Comparison of ENCODE assay signal across 17 cellular contexts in genomic region chr5:137214446-137215189, GRCh38.
"Had no signal": no experiment of that assay in that cellular context is flagged by ENCODE, and none has a peak within 500 bp of the region (broad histone marks: within the 10 kb centered on the region; RNA-seq: fewer than 3 reads in every experiment).

No MANE protein-coding gene starts in this region.

- H3K27ac Mint-ChIP-seq: activated CD4-positive, alpha-beta T cell treated with anti-CD3 and anti-CD28 coated beads, Interleukin-2, amount 10 ng/mL, durations not matched to agents 7 days and 5 days; activated naive CD8-positive, alpha-beta T cell treated with anti-CD3 and anti-CD28 coated beads, Interleukin-2, amount 10 ng/mL, durations not matched to agents 7 days and 5 days; activated T-helper 1 cell treated with anti-CD3 and anti-CD28 coated beads, Interleukin-12 subunit alpha, Interleukin-12 subunit beta, Interleukin-2, Interleukin-4 antibody, amounts not matched to agents 30 ng/mL and 10 ng/mL and 1 ng/mL, durations not matched to agents 14 hours and 24 hours and 36 hours; memory B cell; natural killer cell treated with Interleukin-12 subunit alpha and Interleukin-12 subunit beta and Interleukin-15 and Interleukin-18, amount 100 ng/mL, for 72 hours; T-helper 2 cell treated with Interferon-gamma antibody and Interleukin-4, amounts not matched to agents 5 μg/mL and 100 μg/mL, for 36 hours had no signal

- H3K36me3 ChIP-seq: right atrium auricular region, transverse colon, vagina had no signal

- ATAC-seq: left ventricle myocardium superior; natural killer cell treated with Interleukin-12 subunit alpha and Interleukin-12 subunit beta and Interleukin-15 and Interleukin-18, amount 100 ng/mL, for 72 hours had no signal

- H3K36me3 Mint-ChIP-seq: activated naive CD8-positive, alpha-beta T cell treated with anti-CD3 and anti-CD28 coated beads, Interleukin-2, amount 10 ng/mL, durations not matched to agents 7 days and 5 days; memory B cell; natural killer cell treated with Interleukin-12 subunit alpha and Interleukin-12 subunit beta and Interleukin-15 and Interleukin-18, amount 100 ng/mL, for 72 hours had no signal

- H3K4me3 ChIP-seq: right atrium auricular region, skin epidermis, transverse colon, vagina had no signal

- H3K9me3 ChIP-seq: right atrium auricular region, transverse colon, vagina had no signal

- H3K27me3 Mint-ChIP-seq: activated naive CD8-positive, alpha-beta T cell treated with anti-CD3 and anti-CD28 coated beads, Interleukin-2, amount 10 ng/mL, durations not matched to agents 7 days and 5 days had no signal

- H3K27ac ChIP-seq: right atrium auricular region, skin epidermis, transverse colon, vagina had no signal

- DNase-seq: activated CD4-positive, alpha-beta T cell treated with anti-CD3 and anti-CD28 coated beads, Interleukin-2, amount 10 ng/mL, durations not matched to agents 7 days and 5 days; activated naive CD4-positive, alpha-beta T cell; activated naive CD8-positive, alpha-beta T cell treated with anti-CD3 and anti-CD28 coated beads, Interleukin-2, amount 10 ng/mL, durations not matched to agents 7 days and 5 days; aorta; left ventricle myocardium superior; posterior cingulate gyrus; stimulated activated CD4-positive, alpha-beta T cell treated with anti-CD3 and anti-CD28 coated beads, Interleukin-4, amount 100 ng/mL, for 24 hours; stimulated activated naive CD4-positive, alpha-beta T cell treated with Interleukin-2 at 50 U/mL for 16 hours; substantia nigra; transverse colon had no signal

- H3K27me3 ChIP-seq: right atrium auricular region, transverse colon, vagina had no signal

- H3K4me3 Mint-ChIP-seq: activated CD4-positive, alpha-beta T cell treated with anti-CD3 and anti-CD28 coated beads, Interleukin-2, amount 10 ng/mL, durations not matched to agents 7 days and 5 days; activated naive CD8-positive, alpha-beta T cell treated with anti-CD3 and anti-CD28 coated beads, Interleukin-2, amount 10 ng/mL, durations not matched to agents 7 days and 5 days; activated T-helper 1 cell treated with anti-CD3 and anti-CD28 coated beads, Interleukin-12 subunit alpha, Interleukin-12 subunit beta, Interleukin-2, Interleukin-4 antibody, amounts not matched to agents 30 ng/mL and 10 ng/mL and 1 ng/mL, durations not matched to agents 14 hours and 24 hours and 36 hours; memory B cell; natural killer cell treated with Interleukin-12 subunit alpha and Interleukin-12 subunit beta and Interleukin-15 and Interleukin-18, amount 100 ng/mL, for 72 hours; T-helper 2 cell treated with Interferon-gamma antibody and Interleukin-4, amounts not matched to agents 5 μg/mL and 100 μg/mL, for 36 hours had no signal

- H3K9me3 Mint-ChIP-seq: activated CD4-positive, alpha-beta T cell treated with anti-CD3 and anti-CD28 coated beads, Interleukin-2, amount 10 ng/mL, durations not matched to agents 7 days and 5 days; activated naive CD8-positive, alpha-beta T cell treated with anti-CD3 and anti-CD28 coated beads, Interleukin-2, amount 10 ng/mL, durations not matched to agents 7 days and 5 days; activated T-helper 1 cell treated with anti-CD3 and anti-CD28 coated beads, Interleukin-12 subunit alpha, Interleukin-12 subunit beta, Interleukin-2, Interleukin-4 antibody, amounts not matched to agents 30 ng/mL and 10 ng/mL and 1 ng/mL, durations not matched to agents 14 hours and 24 hours and 36 hours; memory B cell; T-helper 2 cell treated with Interferon-gamma antibody and Interleukin-4, amounts not matched to agents 5 μg/mL and 100 μg/mL, for 36 hours had no signal

- H3K4me1 Mint-ChIP-seq: activated CD4-positive, alpha-beta T cell treated with anti-CD3 and anti-CD28 coated beads, Interleukin-2, amount 10 ng/mL, durations not matched to agents 7 days and 5 days; activated naive CD8-positive, alpha-beta T cell treated with anti-CD3 and anti-CD28 coated beads, Interleukin-2, amount 10 ng/mL, durations not matched to agents 7 days and 5 days; memory B cell had no signal
